1 cellular context compared by ENCODE assay signal in the genomic region with DNA sequence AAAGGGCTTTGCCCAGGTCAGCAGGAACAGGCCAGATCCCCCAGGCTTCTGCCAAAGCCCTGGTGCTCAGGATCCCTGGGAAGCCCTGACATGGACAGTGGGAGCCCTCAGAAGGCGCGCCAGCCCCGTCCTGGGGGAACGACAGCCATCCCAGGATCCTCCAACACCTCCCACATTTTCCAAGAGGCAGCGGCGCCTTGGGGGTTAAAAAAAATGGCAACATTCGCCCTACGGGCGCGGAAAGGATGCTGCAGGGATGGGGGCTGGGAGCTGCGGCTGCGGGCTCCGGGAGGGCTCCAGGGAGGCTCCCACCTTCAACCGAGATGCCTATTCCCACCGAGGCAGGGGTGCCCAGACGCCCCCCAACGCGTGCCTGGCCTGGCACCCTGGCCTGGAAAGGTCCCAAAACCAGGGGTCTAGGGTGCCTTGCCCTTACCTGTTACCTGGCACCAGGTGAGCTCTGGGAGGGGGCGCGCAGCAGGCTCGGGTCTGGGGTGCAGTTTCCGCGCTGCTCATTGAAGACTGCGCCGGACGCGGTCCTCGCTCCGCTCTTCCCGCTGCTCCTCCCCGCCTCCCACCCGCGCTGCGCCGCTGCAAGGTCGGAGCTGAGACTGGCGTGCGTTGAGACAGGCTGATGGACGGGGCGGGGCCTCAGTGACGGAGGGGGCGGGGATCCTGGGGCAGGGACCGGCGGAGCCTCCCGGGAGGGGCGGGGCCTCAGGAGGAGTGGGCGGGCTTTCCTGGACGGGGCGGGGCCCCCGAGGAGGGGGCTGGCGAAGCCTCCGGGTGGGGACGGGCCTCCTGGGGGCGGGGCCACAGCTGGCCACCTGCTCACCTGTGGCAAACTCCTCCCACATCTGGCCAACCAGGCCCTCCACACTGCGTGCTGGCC.
TF ChIP-seq lines count a peak whose summit lies in the region.

A gene (minus strand): TSS at position 613 of the 892 bp plus-strand sequence. CDS start 6,228 bp downstream, outside the sequence.

TF ChIP-seq in HepG2, 621 proteins besides CTCF, POLR2A, EP300 and RAD21 (continued from another document and continues in another):
- TF ChIP-seq, protein P1, sequence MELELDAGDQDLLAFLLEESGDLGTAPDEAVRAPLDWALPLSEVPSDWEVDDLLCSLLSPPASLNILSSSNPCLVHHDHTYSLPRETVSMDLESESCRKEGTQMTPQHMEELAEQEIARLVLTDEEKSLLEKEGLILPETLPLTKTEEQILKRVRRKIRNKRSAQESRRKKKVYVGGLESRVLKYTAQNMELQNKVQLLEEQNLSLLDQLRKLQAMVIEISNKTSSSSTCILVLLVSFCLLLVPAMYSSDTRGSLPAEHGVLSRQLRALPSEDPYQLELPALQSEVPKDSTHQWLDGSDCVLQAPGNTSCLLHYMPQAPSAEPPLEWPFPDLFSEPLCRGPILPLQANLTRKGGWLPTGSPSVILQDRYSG (CRISPR knock-in tag; IDR thresholded peaks at IDR 0.05): no peak
- TF ChIP-seq XRCC5 (optimal IDR thresholded peaks at IDR 0.05; ENCODE audit: low read length) (no peak), GABPB1 (CRISPR knock-in tag; IDR thresholded peaks at IDR 0.05) (peak; percentile 29; the same call in 1 of the 2 replicates), PHF8 (CRISPR knock-in tag; IDR thresholded peaks at IDR 0.05) (peak; percentile 58; the same call in 1 of the 2 replicates), ZNF331 (CRISPR knock-in tag; IDR thresholded peaks at IDR 0.05) (peak; percentile 52; the same call in 1 of the 2 replicates), SAP130 (CRISPR knock-in tag; IDR thresholded peaks at IDR 0.05; ENCODE audit: low read depth) (peak; percentile 84), ETV6 (CRISPR knock-in tag; conservative IDR thresholded peaks at IDR 0.05) (0 out of 2 replicates have a peak, but pooled peaks have one; percentile 46), ZNF605 (CRISPR knock-in tag; IDR thresholded peaks at IDR 0.05) (peak; percentile 75), ZNF570 (CRISPR knock-in tag; IDR thresholded peaks at IDR 0.05; ENCODE audit: borderline replicate concordance) (no peak), ZNF777 (CRISPR knock-in tag; IDR thresholded peaks at IDR 0.05) (peak; percentile 57; the same call in 1 of the 2 replicates), U2AF2 (IDR thresholded peaks at IDR 0.05; ENCODE audit: low read depth, low read length) (no peak), TBX2 (CRISPR knock-in tag; IDR thresholded peaks at IDR 0.05; ENCODE audit: borderline replicate concordance) (peak; percentile 27; the same call in 1 of the 2 replicates), ZNF44 (CRISPR knock-in tag; IDR thresholded peaks at IDR 0.05) (no peak), SP140L (CRISPR knock-in tag; IDR thresholded peaks at IDR 0.05; ENCODE audit: borderline replicate concordance) (no peak), ZNF501 (CRISPR knock-in tag; IDR thresholded peaks at IDR 0.05) (peak; percentile 43; the same call in 1 of the 2 replicates), FOXC1 (CRISPR knock-in tag; IDR thresholded peaks at IDR 0.05; ENCODE audit: borderline replicate concordance) (peak; percentile 54; the same call in 1 of the 2 replicates), ZNF225 (CRISPR knock-in tag; IDR thresholded peaks at IDR 0.05) (peak; percentile 78; the same call in 1 of the 2 replicates), ZMYM4 (CRISPR knock-in tag; IDR thresholded peaks at IDR 0.05) (0 out of 2 replicates have a peak, but pooled peaks have one; percentile 29), HOXA7 (CRISPR knock-in tag; IDR thresholded peaks at IDR 0.05) (no peak), ZNF326 (CRISPR knock-in tag; IDR thresholded peaks at IDR 0.05; ENCODE audit: borderline replicate concordance) (no peak), BRCA1 (CRISPR knock-in tag; IDR thresholded peaks at IDR 0.05) (no peak)
- TF ChIP-seq, protein P2, sequence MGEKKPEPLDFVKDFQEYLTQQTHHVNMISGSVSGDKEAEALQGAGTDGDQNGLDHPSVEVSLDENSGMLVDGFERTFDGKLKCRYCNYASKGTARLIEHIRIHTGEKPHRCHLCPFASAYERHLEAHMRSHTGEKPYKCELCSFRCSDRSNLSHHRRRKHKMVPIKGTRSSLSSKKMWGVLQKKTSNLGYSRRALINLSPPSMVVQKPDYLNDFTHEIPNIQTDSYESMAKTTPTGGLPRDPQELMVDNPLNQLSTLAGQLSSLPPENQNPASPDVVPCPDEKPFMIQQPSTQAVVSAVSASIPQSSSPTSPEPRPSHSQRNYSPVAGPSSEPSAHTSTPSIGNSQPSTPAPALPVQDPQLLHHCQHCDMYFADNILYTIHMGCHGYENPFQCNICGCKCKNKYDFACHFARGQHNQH (CRISPR knock-in tag; IDR thresholded peaks at IDR 0.05): peak; percentile 69; the same call in 1 of the 2 replicates
- TF ChIP-seq, protein P3, sequence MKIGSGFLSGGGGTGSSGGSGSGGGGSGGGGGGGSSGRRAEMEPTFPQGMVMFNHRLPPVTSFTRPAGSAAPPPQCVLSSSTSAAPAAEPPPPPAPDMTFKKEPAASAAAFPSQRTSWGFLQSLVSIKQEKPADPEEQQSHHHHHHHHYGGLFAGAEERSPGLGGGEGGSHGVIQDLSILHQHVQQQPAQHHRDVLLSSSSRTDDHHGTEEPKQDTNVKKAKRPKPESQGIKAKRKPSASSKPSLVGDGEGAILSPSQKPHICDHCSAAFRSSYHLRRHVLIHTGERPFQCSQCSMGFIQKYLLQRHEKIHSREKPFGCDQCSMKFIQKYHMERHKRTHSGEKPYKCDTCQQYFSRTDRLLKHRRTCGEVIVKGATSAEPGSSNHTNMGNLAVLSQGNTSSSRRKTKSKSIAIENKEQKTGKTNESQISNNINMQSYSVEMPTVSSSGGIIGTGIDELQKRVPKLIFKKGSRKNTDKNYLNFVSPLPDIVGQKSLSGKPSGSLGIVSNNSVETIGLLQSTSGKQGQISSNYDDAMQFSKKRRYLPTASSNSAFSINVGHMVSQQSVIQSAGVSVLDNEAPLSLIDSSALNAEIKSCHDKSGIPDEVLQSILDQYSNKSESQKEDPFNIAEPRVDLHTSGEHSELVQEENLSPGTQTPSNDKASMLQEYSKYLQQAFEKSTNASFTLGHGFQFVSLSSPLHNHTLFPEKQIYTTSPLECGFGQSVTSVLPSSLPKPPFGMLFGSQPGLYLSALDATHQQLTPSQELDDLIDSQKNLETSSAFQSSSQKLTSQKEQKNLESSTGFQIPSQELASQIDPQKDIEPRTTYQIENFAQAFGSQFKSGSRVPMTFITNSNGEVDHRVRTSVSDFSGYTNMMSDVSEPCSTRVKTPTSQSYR (CRISPR knock-in tag; IDR thresholded peaks at IDR 0.05; ENCODE audit: borderline replicate concordance): peak; percentile 33; the same call in 1 of the 2 replicates
- TF ChIP-seq, protein P4, sequence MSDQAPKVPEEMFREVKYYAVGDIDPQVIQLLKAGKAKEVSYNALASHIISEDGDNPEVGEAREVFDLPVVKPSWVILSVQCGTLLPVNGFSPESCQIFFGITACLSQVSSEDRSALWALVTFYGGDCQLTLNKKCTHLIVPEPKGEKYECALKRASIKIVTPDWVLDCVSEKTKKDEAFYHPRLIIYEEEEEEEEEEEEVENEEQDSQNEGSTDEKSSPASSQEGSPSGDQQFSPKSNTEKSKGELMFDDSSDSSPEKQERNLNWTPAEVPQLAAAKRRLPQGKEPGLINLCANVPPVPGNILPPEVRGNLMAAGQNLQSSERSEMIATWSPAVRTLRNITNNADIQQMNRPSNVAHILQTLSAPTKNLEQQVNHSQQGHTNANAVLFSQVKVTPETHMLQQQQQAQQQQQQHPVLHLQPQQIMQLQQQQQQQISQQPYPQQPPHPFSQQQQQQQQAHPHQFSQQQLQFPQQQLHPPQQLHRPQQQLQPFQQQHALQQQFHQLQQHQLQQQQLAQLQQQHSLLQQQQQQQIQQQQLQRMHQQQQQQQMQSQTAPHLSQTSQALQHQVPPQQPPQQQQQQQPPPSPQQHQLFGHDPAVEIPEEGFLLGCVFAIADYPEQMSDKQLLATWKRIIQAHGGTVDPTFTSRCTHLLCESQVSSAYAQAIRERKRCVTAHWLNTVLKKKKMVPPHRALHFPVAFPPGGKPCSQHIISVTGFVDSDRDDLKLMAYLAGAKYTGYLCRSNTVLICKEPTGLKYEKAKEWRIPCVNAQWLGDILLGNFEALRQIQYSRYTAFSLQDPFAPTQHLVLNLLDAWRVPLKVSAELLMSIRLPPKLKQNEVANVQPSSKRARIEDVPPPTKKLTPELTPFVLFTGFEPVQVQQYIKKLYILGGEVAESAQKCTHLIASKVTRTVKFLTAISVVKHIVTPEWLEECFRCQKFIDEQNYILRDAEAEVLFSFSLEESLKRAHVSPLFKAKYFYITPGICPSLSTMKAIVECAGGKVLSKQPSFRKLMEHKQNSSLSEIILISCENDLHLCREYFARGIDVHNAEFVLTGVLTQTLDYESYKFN (CRISPR knock-in tag; conservative IDR thresholded peaks at IDR 0.05): peak; percentile 25; the same call in 1 of the 2 replicates
- TF ChIP-seq, protein P5, sequence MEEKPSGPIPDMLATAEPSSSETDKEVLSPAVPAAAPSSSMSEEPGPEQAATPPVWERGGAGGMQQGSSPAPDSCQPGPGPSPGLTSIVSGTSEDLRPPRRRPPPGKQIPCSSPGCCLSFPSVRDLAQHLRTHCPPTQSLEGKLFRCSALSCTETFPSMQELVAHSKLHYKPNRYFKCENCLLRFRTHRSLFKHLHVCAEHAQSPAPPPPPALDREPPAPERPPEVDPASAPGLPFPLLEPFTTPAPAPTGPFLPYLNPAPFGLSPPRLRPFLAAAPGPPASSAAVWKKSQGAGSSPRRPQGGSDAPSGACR (CRISPR knock-in tag; IDR thresholded peaks at IDR 0.05): 0 out of 2 replicates have a peak, but pooled peaks have one; percentile 40
- TF ChIP-seq, protein P6, sequence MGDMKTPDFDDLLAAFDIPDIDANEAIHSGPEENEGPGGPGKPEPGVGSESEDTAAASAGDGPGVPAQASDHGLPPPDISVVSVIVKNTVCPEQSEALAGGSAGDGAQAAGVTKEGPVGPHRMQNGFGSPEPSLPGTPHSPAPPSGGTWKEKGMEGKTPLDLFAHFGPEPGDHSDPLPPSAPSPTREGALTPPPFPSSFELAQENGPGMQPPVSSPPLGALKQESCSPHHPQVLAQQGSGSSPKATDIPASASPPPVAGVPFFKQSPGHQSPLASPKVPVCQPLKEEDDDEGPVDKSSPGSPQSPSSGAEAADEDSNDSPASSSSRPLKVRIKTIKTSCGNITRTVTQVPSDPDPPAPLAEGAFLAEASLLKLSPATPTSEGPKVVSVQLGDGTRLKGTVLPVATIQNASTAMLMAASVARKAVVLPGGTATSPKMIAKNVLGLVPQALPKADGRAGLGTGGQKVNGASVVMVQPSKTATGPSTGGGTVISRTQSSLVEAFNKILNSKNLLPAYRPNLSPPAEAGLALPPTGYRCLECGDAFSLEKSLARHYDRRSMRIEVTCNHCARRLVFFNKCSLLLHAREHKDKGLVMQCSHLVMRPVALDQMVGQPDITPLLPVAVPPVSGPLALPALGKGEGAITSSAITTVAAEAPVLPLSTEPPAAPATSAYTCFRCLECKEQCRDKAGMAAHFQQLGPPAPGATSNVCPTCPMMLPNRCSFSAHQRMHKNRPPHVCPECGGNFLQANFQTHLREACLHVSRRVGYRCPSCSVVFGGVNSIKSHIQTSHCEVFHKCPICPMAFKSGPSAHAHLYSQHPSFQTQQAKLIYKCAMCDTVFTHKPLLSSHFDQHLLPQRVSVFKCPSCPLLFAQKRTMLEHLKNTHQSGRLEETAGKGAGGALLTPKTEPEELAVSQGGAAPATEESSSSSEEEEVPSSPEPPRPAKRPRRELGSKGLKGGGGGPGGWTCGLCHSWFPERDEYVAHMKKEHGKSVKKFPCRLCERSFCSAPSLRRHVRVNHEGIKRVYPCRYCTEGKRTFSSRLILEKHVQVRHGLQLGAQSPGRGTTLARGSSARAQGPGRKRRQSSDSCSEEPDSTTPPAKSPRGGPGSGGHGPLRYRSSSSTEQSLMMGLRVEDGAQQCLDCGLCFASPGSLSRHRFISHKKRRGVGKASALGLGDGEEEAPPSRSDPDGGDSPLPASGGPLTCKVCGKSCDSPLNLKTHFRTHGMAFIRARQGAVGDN (CRISPR knock-in tag; IDR thresholded peaks at IDR 0.05): peak; percentile 66
- TF ChIP-seq, protein P7, sequence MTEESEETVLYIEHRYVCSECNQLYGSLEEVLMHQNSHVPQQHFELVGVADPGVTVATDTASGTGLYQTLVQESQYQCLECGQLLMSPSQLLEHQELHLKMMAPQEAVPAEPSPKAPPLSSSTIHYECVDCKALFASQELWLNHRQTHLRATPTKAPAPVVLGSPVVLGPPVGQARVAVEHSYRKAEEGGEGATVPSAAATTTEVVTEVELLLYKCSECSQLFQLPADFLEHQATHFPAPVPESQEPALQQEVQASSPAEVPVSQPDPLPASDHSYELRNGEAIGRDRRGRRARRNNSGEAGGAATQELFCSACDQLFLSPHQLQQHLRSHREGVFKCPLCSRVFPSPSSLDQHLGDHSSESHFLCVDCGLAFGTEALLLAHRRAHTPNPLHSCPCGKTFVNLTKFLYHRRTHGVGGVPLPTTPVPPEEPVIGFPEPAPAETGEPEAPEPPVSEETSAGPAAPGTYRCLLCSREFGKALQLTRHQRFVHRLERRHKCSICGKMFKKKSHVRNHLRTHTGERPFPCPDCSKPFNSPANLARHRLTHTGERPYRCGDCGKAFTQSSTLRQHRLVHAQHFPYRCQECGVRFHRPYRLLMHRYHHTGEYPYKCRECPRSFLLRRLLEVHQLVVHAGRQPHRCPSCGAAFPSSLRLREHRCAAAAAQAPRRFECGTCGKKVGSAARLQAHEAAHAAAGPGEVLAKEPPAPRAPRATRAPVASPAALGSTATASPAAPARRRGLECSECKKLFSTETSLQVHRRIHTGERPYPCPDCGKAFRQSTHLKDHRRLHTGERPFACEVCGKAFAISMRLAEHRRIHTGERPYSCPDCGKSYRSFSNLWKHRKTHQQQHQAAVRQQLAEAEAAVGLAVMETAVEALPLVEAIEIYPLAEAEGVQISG (CRISPR knock-in tag; IDR thresholded peaks at IDR 0.05): peak; percentile 30; the same call in 1 of the 2 replicates
- TF ChIP-seq, protein P8, sequence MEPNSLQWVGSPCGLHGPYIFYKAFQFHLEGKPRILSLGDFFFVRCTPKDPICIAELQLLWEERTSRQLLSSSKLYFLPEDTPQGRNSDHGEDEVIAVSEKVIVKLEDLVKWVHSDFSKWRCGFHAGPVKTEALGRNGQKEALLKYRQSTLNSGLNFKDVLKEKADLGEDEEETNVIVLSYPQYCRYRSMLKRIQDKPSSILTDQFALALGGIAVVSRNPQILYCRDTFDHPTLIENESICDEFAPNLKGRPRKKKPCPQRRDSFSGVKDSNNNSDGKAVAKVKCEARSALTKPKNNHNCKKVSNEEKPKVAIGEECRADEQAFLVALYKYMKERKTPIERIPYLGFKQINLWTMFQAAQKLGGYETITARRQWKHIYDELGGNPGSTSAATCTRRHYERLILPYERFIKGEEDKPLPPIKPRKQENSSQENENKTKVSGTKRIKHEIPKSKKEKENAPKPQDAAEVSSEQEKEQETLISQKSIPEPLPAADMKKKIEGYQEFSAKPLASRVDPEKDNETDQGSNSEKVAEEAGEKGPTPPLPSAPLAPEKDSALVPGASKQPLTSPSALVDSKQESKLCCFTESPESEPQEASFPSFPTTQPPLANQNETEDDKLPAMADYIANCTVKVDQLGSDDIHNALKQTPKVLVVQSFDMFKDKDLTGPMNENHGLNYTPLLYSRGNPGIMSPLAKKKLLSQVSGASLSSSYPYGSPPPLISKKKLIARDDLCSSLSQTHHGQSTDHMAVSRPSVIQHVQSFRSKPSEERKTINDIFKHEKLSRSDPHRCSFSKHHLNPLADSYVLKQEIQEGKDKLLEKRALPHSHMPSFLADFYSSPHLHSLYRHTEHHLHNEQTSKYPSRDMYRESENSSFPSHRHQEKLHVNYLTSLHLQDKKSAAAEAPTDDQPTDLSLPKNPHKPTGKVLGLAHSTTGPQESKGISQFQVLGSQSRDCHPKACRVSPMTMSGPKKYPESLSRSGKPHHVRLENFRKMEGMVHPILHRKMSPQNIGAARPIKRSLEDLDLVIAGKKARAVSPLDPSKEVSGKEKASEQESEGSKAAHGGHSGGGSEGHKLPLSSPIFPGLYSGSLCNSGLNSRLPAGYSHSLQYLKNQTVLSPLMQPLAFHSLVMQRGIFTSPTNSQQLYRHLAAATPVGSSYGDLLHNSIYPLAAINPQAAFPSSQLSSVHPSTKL (CRISPR knock-in tag; IDR thresholded peaks at IDR 0.05): 0 out of 2 replicates have a peak, but pooled peaks have one; percentile 27
